27 cellular contexts compared by ENCODE assay signal in genomic region chr11:80584661-80585060, GRCh38.
"Had no signal": no experiment of that assay in that cellular context is flagged by ENCODE, and none has a peak within 500 bp of the region (broad histone marks: within the 10 kb centered on the region; RNA-seq: fewer than 3 reads in every experiment).

No MANE protein-coding gene starts in this region.

- H3K9ac ChIP-seq: KMS-11, SK-N-SH had no signal

- H3K27ac ChIP-seq: adrenal gland, body of pancreas, breast epithelium, KMS-11, PC-9, SJCRH30 had no signal

- ATAC-seq: activated CD4-positive, alpha-beta T cell treated with anti-CD3 and anti-CD28 coated beads for 36 hours; activated CD4-positive, CD25-positive, alpha-beta regulatory T cell treated with anti-CD3 and anti-CD28 coated beads, Interleukin-2, amount 50 U/mL, for 24 hours; activated CD8-positive, alpha-beta T cell treated with anti-CD3 and anti-CD28 coated beads, Interleukin-2, amount 10 ng/mL, durations not matched to agents 7 days and 5 days; activated naive CD4-positive, alpha-beta T cell treated with anti-CD3 and anti-CD28 coated beads, Interleukin-2, amount 50 U/mL, for 72 hours; activated T-cell treated with anti-CD3 and anti-CD28 coated beads, Interleukin-2, amount 50 U/mL, for 4 hours; body of pancreas; WTC11 had no signal

- H3K9me3 ChIP-seq: adrenal gland, body of pancreas, breast epithelium, SJCRH30, SK-N-SH had no signal

- H3K36me3 ChIP-seq: adrenal gland, breast epithelium, SJCRH30 had no signal

- H3K27me3 ChIP-seq: adrenal gland, body of pancreas, breast epithelium, SJCRH30 had no signal

- DNase-seq: activated CD4-positive, alpha-beta T cell treated with anti-CD3 and anti-CD28 coated beads for 36 hours; activated CD4-positive, alpha-beta T cell treated with anti-CD3 and anti-CD28 coated beads, Interleukin-2, amount 10 ng/mL, durations not matched to agents 7 days and 5 days; activated CD4-positive, alpha-beta T cell treated with anti-CD3 and anti-CD28 coated beads, Interleukin-2, amount 50 U/mL, for 48 hours; activated CD8-positive, alpha-beta T cell treated with anti-CD3 and anti-CD28 coated beads, Interleukin-2, amount 10 ng/mL, durations not matched to agents 7 days and 5 days; activated gamma-delta T cell treated with Interleukin-2 at 50 U/mL for 16 hours; activated naive CD4-positive, alpha-beta T cell treated with anti-CD3 and anti-CD28 coated beads for 36 hours; activated T-cell treated with anti-CD3 and anti-CD28 coated beads, Interleukin-2, amount 50 U/mL, for 4 hours; adrenal gland; body of pancreas; MV-4-11; NCI-H1092; NCI-H1436 treated with DMSO at 0.1 percent for 48 hours; NCI-H1694 treated with DMSO at 0.1 percent for 48 hours; NCI-H2081; NCI-H345; NCI-H524 treated with DMSO at 0.1 percent for 48 hours; PC-9; SHP77; SJCRH30; SK-N-SH had no signal

- FAIRE-seq: astrocyte, TTC549 had no signal

- H3K4me1 ChIP-seq: adrenal gland, body of pancreas, breast epithelium, SJCRH30 had no signal

- H3K4me3 ChIP-seq: adrenal gland, body of pancreas, breast epithelium, PC-9, SJCRH30 had no signal

- H3K4me2 ChIP-seq: KMS-11, PC-9, SK-N-SH had no signal
